21 cellular contexts compared by ENCODE assay signal in genomic region chr5:135343417-135343816, GRCh38. TPM values are rescaled to one million over a fixed set of nuclear protein-coding genes. Genes with fewer than 3 reads are reported as not detected.
DNase-seq lines count a peak whose midpoint lies in the region; ATAC-seq and TF ChIP-seq lines count a peak whose summit lies in the region.
"Had no signal": no experiment of that assay in that cellular context is flagged by ENCODE, and none has a peak within 500 bp of the region (broad histone marks: within the 10 kb centered on the region; RNA-seq: fewer than 3 reads in every experiment).

No MANE protein-coding gene starts in this region.

- no peaks in the 10 kb centered on the region for H3K4me1 Mint-ChIP-seq in activated naive CD8-positive, alpha-beta T cell (ENCODE audit: low read depth)
- H3K4me1 Mint-ChIP-seq in activated naive CD8-positive, alpha-beta T cell treated with anti-CD3 and anti-CD28 coated beads for 36 hours, result peaks cover 2% of the 10 kb centered on the region
- no peaks in the 10 kb centered on the region for H3K4me1 Mint-ChIP-seq in stimulated activated effector memory CD8-positive, alpha-beta T cell treated with anti-CD3 and anti-CD28 coated beads, Interleukin-12 subunit alpha, Interleukin-12 subunit beta, amount 100 ng/mL, for 72 hours
- H3K4me1 Mint-ChIP-seq: central memory CD8-positive, alpha-beta T cell; natural killer cell had no signal

- H3K4me2 ChIP-seq in fibroblast of lung (ENCODE audit: extremely low read depth, insufficient read depth, low read length), result peak overlapping the region; percentile 15
- H3K4me2 ChIP-seq: A549 had no signal

- intact Hi-C loops in upper lobe of right lung (cut with DNase I), result no loop called here

- H3K79me2 ChIP-seq in fibroblast of lung (ENCODE audit: control insufficient read depth, insufficient read depth, low read length), result no peaks in the 10 kb centered on the region

- peak overlapping the region; percentile 81 for H3K27ac Mint-ChIP-seq in activated naive CD8-positive, alpha-beta T cell
- H3K27ac Mint-ChIP-seq in activated naive CD8-positive, alpha-beta T cell treated with anti-CD3 and anti-CD28 coated beads for 36 hours, result no peak overlapping the region
- H3K27ac Mint-ChIP-seq in stimulated activated effector memory CD8-positive, alpha-beta T cell treated with anti-CD3 and anti-CD28 coated beads, Interleukin-12 subunit alpha, Interleukin-12 subunit beta, amount 100 ng/mL, for 72 hours, result peak overlapping the region; percentile 58

- no peak overlapping the region for H3K9ac ChIP-seq in fibroblast of lung (ENCODE audit: insufficient read depth, low read length)

- ATAC-seq in stimulated activated effector memory CD8-positive, alpha-beta T cell treated with anti-CD3 and anti-CD28 coated beads, Interleukin-12 subunit alpha, Interleukin-12 subunit beta, amount 100 ng/mL, for 72 hours, result no peak
- ATAC-seq in HG03378 (IDR thresholded peaks at IDR 0.05; ENCODE audit: unreplicated experiment) (no peak), upper lobe of right lung (no peak)
- ATAC-seq: A549, natural killer cell had no signal

- H3K36me3 Mint-ChIP-seq in activated naive CD8-positive, alpha-beta T cell, result peaks cover 2% of the 10 kb centered on the region
- H3K36me3 Mint-ChIP-seq in activated naive CD8-positive, alpha-beta T cell treated with anti-CD3 and anti-CD28 coated beads for 36 hours, result peaks cover 8% of the 10 kb centered on the region
- peaks cover 68% of the 10 kb centered on the region for H3K36me3 Mint-ChIP-seq in stimulated activated effector memory CD8-positive, alpha-beta T cell treated with anti-CD3 and anti-CD28 coated beads, Interleukin-12 subunit alpha, Interleukin-12 subunit beta, amount 100 ng/mL, for 72 hours

- H4K20me1 ChIP-seq in fibroblast of lung (ENCODE audit: control insufficient read depth, extremely low read depth, insufficient read depth, low read length), result no peaks in the 10 kb centered on the region

- H3K9me3 ChIP-seq in Peyer's patch (no peaks in the 10 kb centered on the region), fibroblast of lung (ENCODE audit: control insufficient read depth, insufficient read depth, low read depth, low read length) (no peaks in the 10 kb centered on the region), upper lobe of right lung (no peaks in the 10 kb centered on the region)
- H3K9me3 ChIP-seq: A549, prostate gland had no signal

- peaks cover 0 to 44% (median 7%) of the 10 kb centered on the region in 4 donors for H3K4me1 ChIP-seq in Peyer's patch
- peaks cover 4% of the 10 kb centered on the region for H3K4me1 ChIP-seq in fibroblast of lung (ENCODE audit: control insufficient read depth, extremely low read depth, insufficient read depth, low read length)
- no peaks in the 10 kb centered on the region for H3K4me1 ChIP-seq in upper lobe of right lung
- H3K4me1 ChIP-seq: A549, prostate gland had no signal

- no peak overlapping the region for H3K27ac ChIP-seq in Peyer's patch
- H3K27ac ChIP-seq in fibroblast of lung (ENCODE audit: insufficient read depth, low read length), result no peak overlapping the region
- H3K27ac ChIP-seq in upper lobe of right lung, result no peak overlapping the region
- H3K27ac ChIP-seq: A549, dorsolateral prefrontal cortex, HL-60, prostate gland had no signal

- H3K27me3 Mint-ChIP-seq in activated naive CD8-positive, alpha-beta T cell, result no peaks in the 10 kb centered on the region
- no peaks in the 10 kb centered on the region for H3K27me3 Mint-ChIP-seq in activated naive CD8-positive, alpha-beta T cell treated with anti-CD3 and anti-CD28 coated beads for 36 hours
- H3K27me3 Mint-ChIP-seq: central memory CD8-positive, alpha-beta T cell had no signal

- TF ChIP-seq POLR2A in Peyer's patch (IDR thresholded peaks at IDR 0.05), result no peak

- H3K4me3 ChIP-seq in Peyer's patch (no peak overlapping the region), fibroblast of lung (replicated peaks in 1 of 4; ENCODE audit: control extremely low read depth in 1 of 4, insufficient read depth in 1 of 4, low read depth in 3 of 4, low read length in 4 of 4) (no peak overlapping the region), upper lobe of right lung (no peak overlapping the region)
- H3K4me3 ChIP-seq: A549, dorsolateral prefrontal cortex, prostate gland had no signal

- no peak for DNase-seq in activated naive CD8-positive, alpha-beta T cell treated with anti-CD3 and anti-CD28 coated beads for 36 hours
- DNase-seq in Peyer's patch (peak in 2 of 3 donors; percentile 40 to 50), fibroblast of lung (ENCODE audit: low read depth in 2 of 2) (peak in 1 of 2 donors; percentile 35), COR-L47 (lab: John Stamatoyannopoulos, UW) (no peak), upper lobe of right lung (no peak)
- no peak for DNase-seq in stimulated activated effector memory CD8-positive, alpha-beta T cell treated with anti-CD3 and anti-CD28 coated beads, Interleukin-12 subunit alpha, Interleukin-12 subunit beta, amount 100 ng/mL, for 72 hours (ENCODE audit: low spot score in 2 of 2)
- DNase-seq: activated CD4-positive, alpha-beta T cell treated with anti-CD3 and anti-CD28 coated beads for 48 hours; GF-D8; kidney glomerular epithelial cell; mesendoderm; natural killer cell; NCI-H146; NCI-H524 treated with DMSO at 0.1 percent for 48 hours; stimulated activated CD4-positive, alpha-beta T cell treated with anti-CD3 and anti-CD28 coated beads, Interleukin-4, amount 100 ng/mL, for 4 hours had no signal

- no peak overlapping the region for H2AFZ ChIP-seq in fibroblast of lung (ENCODE audit: low read length)

- TF ChIP-seq CTCF in Peyer's patch (IDR thresholded peaks at IDR 0.05) (no peak), fibroblast of lung (conservative IDR thresholded peaks at IDR 0.05 in 1 of 2, IDR thresholded peaks at IDR 0.05 in 1 of 2; ENCODE audit: low read depth in 1 of 2, low read length in 2 of 2) (no peak), upper lobe of right lung (IDR thresholded peaks at IDR 0.05) (no peak)

- H3K36me3 ChIP-seq in Peyer's patch (peaks cover 0 to 72% (median 0%) of the 10 kb centered on the region in 3 donors), fibroblast of lung (ENCODE audit: control insufficient read depth, insufficient read depth, low read length) (peaks cover 22% of the 10 kb centered on the region), upper lobe of right lung (peaks cover 90% of the 10 kb centered on the region)

- H3K9me3 Mint-ChIP-seq in activated naive CD8-positive, alpha-beta T cell (ENCODE audit: low read depth), result no peaks in the 10 kb centered on the region
- H3K9me3 Mint-ChIP-seq in activated naive CD8-positive, alpha-beta T cell treated with anti-CD3 and anti-CD28 coated beads for 36 hours, result no peaks in the 10 kb centered on the region
- no peaks in the 10 kb centered on the region for H3K9me3 Mint-ChIP-seq in stimulated activated effector memory CD8-positive, alpha-beta T cell treated with anti-CD3 and anti-CD28 coated beads, Interleukin-12 subunit alpha, Interleukin-12 subunit beta, amount 100 ng/mL, for 72 hours
- H3K9me3 Mint-ChIP-seq: central memory CD8-positive, alpha-beta T cell; natural killer cell had no signal

- H3K4me3 Mint-ChIP-seq in activated naive CD8-positive, alpha-beta T cell, result no peak overlapping the region
- H3K4me3 Mint-ChIP-seq in activated naive CD8-positive, alpha-beta T cell treated with anti-CD3 and anti-CD28 coated beads for 36 hours, result no peak overlapping the region
- no peak overlapping the region for H3K4me3 Mint-ChIP-seq in stimulated activated effector memory CD8-positive, alpha-beta T cell treated with anti-CD3 and anti-CD28 coated beads, Interleukin-12 subunit alpha, Interleukin-12 subunit beta, amount 100 ng/mL, for 72 hours
- H3K4me3 Mint-ChIP-seq: central memory CD8-positive, alpha-beta T cell; natural killer cell had no signal

- H3K27me3 ChIP-seq in Peyer's patch (no peaks in the 10 kb centered on the region), fibroblast of lung (ENCODE audit: control insufficient read depth, insufficient read depth, low read length) (no peaks in the 10 kb centered on the region), upper lobe of right lung (no peaks in the 10 kb centered on the region)
- H3K27me3 ChIP-seq: dorsolateral prefrontal cortex had no signal

RNA-seq across cellular contexts. Expression of gene MACROH2A1, which starts 55.6 kb away (rescaled TPM):
- 100 to 1,000 TPM; 201 to 208 TPM for total RNA-seq in activated naive CD8-positive, alpha-beta T cell treated with anti-CD3 and anti-CD28 coated beads for 36 hours
- total RNA-seq in Peyer's patch, result 100 to 1,000 TPM; 407 to 489 (median 431) TPM
- total RNA-seq in fibroblast of lung, result 154 and 191 TPM in 2 replicates
- polyA plus RNA-seq in fibroblast of lung, result 95.6 and 128 TPM in 2 replicates
- 82.3 and 119 TPM in 2 replicates for polyA plus RNA-seq in fibroblast of lung (2012)
- polyA minus RNA-seq in fibroblast of lung (ENCODE audit: low replicate concordance), result 56.9 and 95.6 TPM in 2 replicates
- 179 TPM for total RNA-seq in upper lobe of right lung

Comparison
In these comparisons a context has a peak if more than half of its experiments do, and no peak if none do; other contexts are left out.
1. DNase-seq: peak in Peyer's patch (2 of 3); none in activated naive CD8-positive, alpha-beta T cell treated with anti-CD3 and anti-CD28 coated beads for 36 hours (single experiment), stimulated activated effector memory CD8-positive, alpha-beta T cell treated with anti-CD3 and anti-CD28 coated beads, Interleukin-12 subunit alpha, Interleukin-12 subunit beta, amount 100 ng/mL, for 72 hours (0 of 2), COR-L47 (single experiment) and upper lobe of right lung (single experiment).